8 cellular contexts compared by ENCODE assay signal in the genomic region with DNA sequence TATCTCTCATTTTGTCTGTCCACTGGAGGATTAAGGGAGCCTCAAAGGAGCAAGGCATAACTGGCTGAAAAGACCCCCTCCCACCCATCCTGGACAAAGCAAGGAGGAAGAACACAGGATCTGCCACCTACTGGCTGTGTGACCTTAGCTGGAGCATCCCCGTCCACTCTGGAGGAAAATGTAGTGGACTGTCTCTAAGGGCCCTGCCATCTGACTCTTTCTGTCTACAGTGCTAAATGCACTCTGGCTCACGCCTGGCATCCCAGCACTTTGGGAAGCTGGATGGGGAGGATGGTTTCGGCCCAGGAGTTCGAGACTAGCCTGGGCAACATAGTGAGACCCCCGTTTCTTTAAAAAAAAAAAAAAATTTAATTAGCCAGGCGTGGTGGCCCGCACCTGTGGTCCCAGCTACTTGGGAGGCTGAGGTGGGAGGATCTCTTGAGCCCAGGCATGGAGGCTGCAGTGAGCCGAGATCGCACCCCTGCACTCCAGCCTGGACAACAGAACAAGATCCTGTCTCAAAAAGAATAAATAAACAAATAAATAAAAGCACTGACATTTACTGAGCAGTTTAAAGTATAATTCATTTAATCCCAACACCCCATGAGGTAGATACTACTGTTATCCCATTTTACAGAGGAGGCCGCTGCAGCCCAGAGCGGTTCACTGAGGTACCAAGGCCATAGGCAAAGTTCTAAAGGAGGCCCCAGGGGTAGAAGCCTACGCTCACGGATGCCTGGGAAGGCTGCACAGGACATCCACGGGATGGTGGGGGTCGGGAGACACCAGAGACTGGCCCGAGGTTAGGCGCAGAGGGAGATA. TPM values are rescaled to one million over a fixed set of nuclear protein-coding genes. Genes with fewer than 3 reads are reported as not detected.
DNase-seq lines count a peak whose midpoint lies in the region; ATAC-seq, FAIRE-seq and TF ChIP-seq lines count a peak whose summit lies in the region.

No MANE protein-coding gene starts in this region.

- POLR2A ChIA-PET in activated CD8-positive, alpha-beta T cell treated with anti-CD3 and anti-CD28 coated beads for 36 hours (lab: Charles Lee), result interaction anchor here (0.6 to 3.3 kb wide), 6 partner anchors 11 to 41 kb away, joined by 3 to 17 read pairs (median 4); no protein-coding TSS in a partner anchor

- DNase-seq in activated effector memory CD4-positive, alpha-beta T cell treated with anti-CD3 and anti-CD28 coated beads, Interleukin-2, amount 50 U/mL, for 16 hours, result peak; percentile 70
- no peak for DNase-seq in activated effector memory CD4-positive, alpha-beta T cell treated with Interleukin-2 at 50 U/mL for 16 hours
- DNase-seq in activated CD8-positive, alpha-beta T cell treated with anti-CD3 and anti-CD28 coated beads for 36 hours, result peak; percentile 31
- DNase-seq in left ventricle myocardium superior (no peak), NOMO-1 treated with DMSO at 0.1 percent for 48 hours (lab: John Stamatoyannopoulos, UW; ENCODE audit: unreplicated experiment) (no peak), GM12891 (ENCODE audit: insufficient read length, low spot score) (no peak)

- ATAC-seq in activated CD8-positive, alpha-beta T cell treated with anti-CD3 and anti-CD28 coated beads for 36 hours, result peak; percentile 26
- ATAC-seq in left ventricle myocardium superior (peak; percentile 23), GM21825 (IDR thresholded peaks at IDR 0.05; ENCODE audit: unreplicated experiment) (no peak)

- H3K36me3 Mint-ChIP-seq in activated CD8-positive, alpha-beta T cell treated with anti-CD3 and anti-CD28 coated beads for 36 hours (ENCODE audit: low read depth), result peaks cover 15% of the 10 kb centered on the region

- intact Hi-C loops in activated CD8-positive, alpha-beta T cell treated with anti-CD3 and anti-CD28 coated beads for 36 hours (cut with micrococcal nuclease), result loop anchor here (2.0 kb wide), 1 partner anchor 20 kb away; no protein-coding TSS in a partner anchor
- intact Hi-C loops in left ventricle myocardium superior (cut with micrococcal nuclease), result no loop called here

- no peaks in the 10 kb centered on the region for H3K9me3 ChIP-seq in skeletal muscle satellite cell (replicated peaks; ENCODE audit: low read length)

- no peak for FAIRE-seq in GM12891 (lab: Jason Lieb, UNC)

- peaks cover 42% of the 10 kb centered on the region for H3K4me1 Mint-ChIP-seq in activated CD8-positive, alpha-beta T cell treated with anti-CD3 and anti-CD28 coated beads for 36 hours (ENCODE audit: low read depth)

- H3K9ac ChIP-seq in skeletal muscle satellite cell (ENCODE audit: low read depth, low read length), result peak overlapping the region; percentile 91

- H3K27me3 ChIP-seq in skeletal muscle satellite cell (ENCODE audit: control insufficient read depth, insufficient read depth, low read length), result no peaks in the 10 kb centered on the region

- peak overlapping the region; percentile 91 for H3K4me3 Mint-ChIP-seq in activated CD8-positive, alpha-beta T cell treated with anti-CD3 and anti-CD28 coated beads for 36 hours

- CTCF ChIA-PET in activated CD8-positive, alpha-beta T cell treated with anti-CD3 and anti-CD28 coated beads for 36 hours (lab: Charles Lee), result interaction anchor here (0.9 to 6.5 kb wide), 5 partner anchors 10 to 65 kb away, joined by 3 to 25 read pairs (median 3); no protein-coding TSS in a partner anchor

- H3K27ac Mint-ChIP-seq in activated CD8-positive, alpha-beta T cell treated with anti-CD3 and anti-CD28 coated beads for 36 hours, result peak overlapping the region; percentile 88

- peak overlapping the region; percentile 89 for H3K4me3 ChIP-seq in skeletal muscle satellite cell (ENCODE audit: low read length)

- H3K4me2 ChIP-seq in skeletal muscle satellite cell (ENCODE audit: low read length), result peak overlapping the region; percentile 92

- no peaks in the 10 kb centered on the region for H3K27me3 Mint-ChIP-seq in activated CD8-positive, alpha-beta T cell treated with anti-CD3 and anti-CD28 coated beads for 36 hours

- H3K9me3 Mint-ChIP-seq in activated CD8-positive, alpha-beta T cell treated with anti-CD3 and anti-CD28 coated beads for 36 hours, result no peaks in the 10 kb centered on the region

- TF ChIP-seq CTCF in activated CD8-positive, alpha-beta T cell treated with anti-CD3 and anti-CD28 coated beads for 36 hours (IDR thresholded peaks at IDR 0.05), result no peak

- no peak for TF ChIP-seq POLR2A in GM12891 (IDR thresholded peaks at IDR 0.05; ENCODE audit: low read depth, low read length)

- H3K4me1 ChIP-seq in skeletal muscle satellite cell (ENCODE audit: control insufficient read depth, insufficient read depth, low read length), result peaks cover 47% of the 10 kb centered on the region

- no peaks in the 10 kb centered on the region for H3K36me3 ChIP-seq in skeletal muscle satellite cell (ENCODE audit: insufficient read depth, low read length)

TF ChIP-seq in GM12891, 5 proteins besides CTCF, POLR2A, EP300 and RAD21:
- no peak for TF ChIP-seq SPI1 (IDR thresholded peaks at IDR 0.05; ENCODE audit: low read depth, low read length)
- no peak for TF ChIP-seq POLR2AphosphoS5 (IDR thresholded peaks at IDR 0.05; ENCODE audit: low read depth, low read length)
- TF ChIP-seq TAF1 (IDR thresholded peaks at IDR 0.05; ENCODE audit: low read depth, low read length), result no peak
- no peak for TF ChIP-seq PAX5 (IDR thresholded peaks at IDR 0.05; ENCODE audit: insufficient read depth, low read length, severe bottlenecking)
- no peak for TF ChIP-seq POU2F2 (IDR thresholded peaks at IDR 0.05; ENCODE audit: low read depth, low read length)

RNA-seq across cellular contexts. Expression of a gene that starts 1.1 kb away (rescaled TPM):
- 10 to 100 TPM; 62.9 to 65.7 TPM for total RNA-seq in activated CD8-positive, alpha-beta T cell treated with anti-CD3 and anti-CD28 coated beads for 36 hours
- 11.9 TPM for total RNA-seq in left ventricle myocardium superior
- 17.3 and 21.0 TPM in 2 replicates for total RNA-seq in skeletal muscle satellite cell (2012; rRNA removed)
- polyA plus RNA-seq in GM12891 (2012; ENCODE audit: low read depth, missing spikeins), result 19.7 TPM

RNA-seq across cellular contexts. Expression of a gene that starts 15.9 kb away (rescaled TPM):
- total RNA-seq in activated CD8-positive, alpha-beta T cell treated with anti-CD3 and anti-CD28 coated beads for 36 hours, result not detected
- not detected for total RNA-seq in left ventricle myocardium superior
- not detected in 2 replicates for total RNA-seq in skeletal muscle satellite cell (2012; rRNA removed)
- polyA plus RNA-seq in GM12891 (2012; ENCODE audit: low read depth, missing spikeins), result not detected

RNA-seq across cellular contexts. Expression of a gene that starts 54.8 kb away (rescaled TPM):
- 1 to 10 TPM; 1.6 TPM for total RNA-seq in activated CD8-positive, alpha-beta T cell treated with anti-CD3 and anti-CD28 coated beads for 36 hours
- total RNA-seq in left ventricle myocardium superior, result 16.4 TPM
- total RNA-seq in skeletal muscle satellite cell (2012; rRNA removed), result 1.0 and 1.3 TPM in 2 replicates
- polyA plus RNA-seq in GM12891 (2012; ENCODE audit: low read depth, missing spikeins), result 1.8 TPM

Comparison
In these comparisons a context has a peak if more than half of its experiments do, and no peak if none do; other contexts are left out.
1. DNase-seq: peak in activated effector memory CD4-positive, alpha-beta T cell treated with anti-CD3 and anti-CD28 coated beads, Interleukin-2, amount 50 U/mL, for 16 hours (single experiment) and activated CD8-positive, alpha-beta T cell treated with anti-CD3 and anti-CD28 coated beads for 36 hours (single experiment); none in activated effector memory CD4-positive, alpha-beta T cell treated with Interleukin-2 at 50 U/mL for 16 hours (single experiment), left ventricle myocardium superior (single experiment), NOMO-1 treated with DMSO at 0.1 percent for 48 hours (single experiment) and GM12891 (single experiment).